ENCODE assay signal across 18 cellular contexts in the genomic region with DNA sequence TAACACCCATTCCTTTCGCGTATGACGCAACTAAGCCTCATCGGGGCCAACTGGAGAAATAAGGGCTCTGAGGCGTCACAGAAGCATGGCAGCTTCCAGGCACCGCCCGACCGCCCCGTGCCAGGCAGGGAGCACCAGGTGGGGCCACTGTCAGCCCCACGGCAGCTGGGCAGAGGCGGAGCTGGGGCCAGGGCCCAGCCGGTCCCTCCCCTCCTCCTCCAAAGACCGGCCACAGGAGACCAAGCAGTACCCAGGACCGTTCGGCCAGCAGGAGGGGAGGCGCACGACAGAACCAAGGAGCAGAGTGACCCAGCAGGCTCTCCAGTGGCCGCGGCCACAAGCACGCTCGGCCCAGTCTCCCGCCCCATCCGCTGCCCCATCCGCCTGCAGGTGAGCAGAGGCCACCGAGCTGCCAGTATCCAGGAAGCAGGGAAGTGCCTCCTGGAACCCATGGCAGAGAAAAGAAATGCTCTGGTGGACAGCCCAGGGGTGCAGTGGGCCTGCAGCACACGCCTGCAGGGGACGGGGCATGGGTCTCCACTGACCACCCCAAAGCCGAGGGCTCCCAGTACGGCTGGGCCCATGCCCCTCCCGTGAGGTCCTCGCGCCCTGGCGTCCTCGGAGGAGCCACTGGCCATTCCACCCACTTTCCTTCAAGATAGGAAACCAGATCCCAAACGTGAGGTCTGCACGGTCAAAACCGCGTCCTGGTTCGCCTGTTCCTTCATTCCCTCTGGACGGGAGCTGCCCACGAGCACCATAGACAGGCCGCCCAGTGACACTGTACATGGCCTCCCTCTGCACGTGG. TPM values are rescaled to one million over a fixed set of nuclear protein-coding genes. Genes with fewer than 3 reads are reported as not detected.
A peak's percentile ranks its signal among the peaks of the same experiment; 100 is the strongest.
DNase-seq lines count a peak whose midpoint lies in the region; ATAC-seq and TF ChIP-seq lines count a peak whose summit lies in the region.
"Had no signal": no experiment of that assay in that cellular context is flagged by ENCODE, and none has a peak within 500 bp of the region (broad histone marks: within the 10 kb centered on the region; RNA-seq: fewer than 3 reads in every experiment).

No MANE protein-coding gene starts in this region.

- H3K4me1 ChIP-seq in endodermal cell (ENCODE audit: control insufficient read depth, insufficient read depth, low read length) = no peaks in the 10 kb centered on the region
- H3K4me1 ChIP-seq in neuronal stem cell (ENCODE audit: control insufficient read depth in 2 of 2, insufficient read depth in 1 of 2, low read depth in 1 of 2, low read length in 2 of 2) = peaks cover 0 to 3% of the 10 kb centered on the region in 2 donors
- H3K4me1 ChIP-seq in upper lobe of right lung = peaks cover 21% of the 10 kb centered on the region

- H3K4ac ChIP-seq in neuronal stem cell (ENCODE audit: low read length) = no peak overlapping the region

- H3K27ac Mint-ChIP-seq in activated naive CD8-positive, alpha-beta T cell treated with anti-CD3 and anti-CD28 coated beads, Interleukin-2, amount 10 ng/mL, durations not matched to agents 7 days and 5 days = no peak overlapping the region
- no peak overlapping the region for H3K27ac Mint-ChIP-seq in activated naive CD8-positive, alpha-beta T cell treated with anti-CD3 and anti-CD28 coated beads, Interleukin-2, amount 50 U/mL, for 24 hours
- peak overlapping the region; percentile 78 for H3K27ac Mint-ChIP-seq in endodermal cell
- H3K27ac Mint-ChIP-seq: activated naive CD8-positive, alpha-beta T cell had no signal

- H2AK5ac ChIP-seq in neuronal stem cell (ENCODE audit: low read depth, low read length) = no peak overlapping the region

- H4K91ac ChIP-seq in neuronal stem cell (ENCODE audit: low read depth, low read length, poor library complexity) = no peak overlapping the region

- peaks cover 48% of the 10 kb centered on the region for H3K36me3 ChIP-seq in endodermal cell (ENCODE audit: control insufficient read depth, insufficient read depth, low read length)
- H3K36me3 ChIP-seq in neuronal stem cell (replicated peaks in 1 of 2; ENCODE audit: control insufficient read depth in 2 of 2, insufficient read depth in 2 of 2, low read length in 2 of 2) = peaks cover 51 to 92% of the 10 kb centered on the region in 2 donors
- peaks cover 48% of the 10 kb centered on the region for H3K36me3 ChIP-seq in upper lobe of right lung

- H4K8ac ChIP-seq in neuronal stem cell (ENCODE audit: low read depth, low read length) = no peak overlapping the region

- peak overlapping the region; percentile 1 for H3K23ac ChIP-seq in neuronal stem cell (ENCODE audit: low read depth, low read length, poor library complexity)

- no peak overlapping the region for H3K4me2 ChIP-seq in neuronal stem cell (ENCODE audit: insufficient read depth, low read length, poor library complexity, severe bottlenecking)
- H3K4me2 ChIP-seq: KMS-11 had no signal

- no peak overlapping the region for H2BK12ac ChIP-seq in neuronal stem cell (ENCODE audit: low read length)

- H3K27me3 Mint-ChIP-seq in activated naive CD8-positive, alpha-beta T cell treated with anti-CD3 and anti-CD28 coated beads, Interleukin-2, amount 10 ng/mL, durations not matched to agents 7 days and 5 days = no peaks in the 10 kb centered on the region
- no peaks in the 10 kb centered on the region for H3K27me3 Mint-ChIP-seq in activated naive CD8-positive, alpha-beta T cell treated with anti-CD3 and anti-CD28 coated beads, Interleukin-2, amount 50 U/mL, for 24 hours
- no peaks in the 10 kb centered on the region for H3K27me3 Mint-ChIP-seq in endodermal cell (ENCODE audit: insufficient read depth)
- H3K27me3 Mint-ChIP-seq: activated naive CD8-positive, alpha-beta T cell had no signal

- H3K9me3 ChIP-seq in endodermal cell (ENCODE audit: control insufficient read depth, low read length) (no peaks in the 10 kb centered on the region), neuronal stem cell (replicated peaks in 1 of 2; ENCODE audit: control insufficient read depth in 2 of 2, insufficient read depth in 1 of 2, low read depth in 1 of 2, low read length in 2 of 2) (no peaks in the 10 kb centered on the region), upper lobe of right lung (no peaks in the 10 kb centered on the region)
- H3K9me3 ChIP-seq: thyroid gland had no signal

- H2BK5ac ChIP-seq in neuronal stem cell (ENCODE audit: low read length) = no peak overlapping the region

- H3K9ac ChIP-seq in endodermal cell (ENCODE audit: extremely low read depth, low read length, poor library complexity, severe bottlenecking) = no peak overlapping the region
- H3K9ac ChIP-seq in neuronal stem cell (ENCODE audit: low read depth, low read length, poor library complexity) = no peak overlapping the region
- H3K9ac ChIP-seq: KMS-11 had no signal

- WGBS in endodermal cell (ENCODE audit: insufficient coverage in 1 of 2, insufficient read length in 1 of 2), 2 experiments = 94 to 95% methylated on average over 23 to 43 of the region's 43 CpGs
- no CpG with 5 or more reads among the region's 43 CpGs for WGBS in neuronal stem cell (ENCODE audit: extremely low coverage in 2 of 2, insufficient read length in 2 of 2, insufficient replicate concordance in 1 of 2), 2 donors

- H2BK120ac ChIP-seq in neuronal stem cell (ENCODE audit: low read depth, low read length) = no peak overlapping the region

- no peak overlapping the region for H3K4me3 ChIP-seq in endodermal cell (ENCODE audit: low read length)
- no peak overlapping the region for H3K4me3 ChIP-seq in neuronal stem cell (ENCODE audit: low read length in 2 of 2)
- H3K4me3 ChIP-seq in upper lobe of right lung = no peak overlapping the region
- H3K4me3 ChIP-seq: thyroid gland had no signal

- peaks cover 15% of the 10 kb centered on the region for H3K36me3 Mint-ChIP-seq in activated naive CD8-positive, alpha-beta T cell treated with anti-CD3 and anti-CD28 coated beads, Interleukin-2, amount 10 ng/mL, durations not matched to agents 7 days and 5 days
- H3K36me3 Mint-ChIP-seq in activated naive CD8-positive, alpha-beta T cell treated with anti-CD3 and anti-CD28 coated beads, Interleukin-2, amount 50 U/mL, for 24 hours (ENCODE audit: low read depth) = peaks cover 19% of the 10 kb centered on the region
- H3K36me3 Mint-ChIP-seq in endodermal cell (ENCODE audit: low read depth) = peaks cover 41% of the 10 kb centered on the region
- H3K36me3 Mint-ChIP-seq: activated naive CD8-positive, alpha-beta T cell had no signal

- TF ChIP-seq CTCF in endodermal cell (conservative IDR thresholded peaks at IDR 0.05) (no peak), upper lobe of right lung (IDR thresholded peaks at IDR 0.05) (no peak)

- no peak overlapping the region for H3K27ac ChIP-seq in endodermal cell (ENCODE audit: low read depth, low read length)
- H3K27ac ChIP-seq in neuronal stem cell (replicated peaks; ENCODE audit: low read length) = no peak overlapping the region
- no peak overlapping the region for H3K27ac ChIP-seq in upper lobe of right lung
- H3K27ac ChIP-seq: KMS-11, thyroid gland had no signal

- no peak overlapping the region for H3K18ac ChIP-seq in neuronal stem cell (ENCODE audit: low read length)

- H3K79me1 ChIP-seq in neuronal stem cell (ENCODE audit: low read depth, low read length) = peaks cover 48% of the 10 kb centered on the region

- POLR2A ChIA-PET in activated naive CD8-positive, alpha-beta T cell treated with anti-CD3 and anti-CD28 coated beads, Interleukin-2, amount 10 ng/mL, durations not matched to agents 7 days and 5 days (lab: Charles Lee) = interaction anchor here (1.0 kb wide), 1 partner anchor 38 kb away, joined by 3 read pairs; no protein-coding TSS in a partner anchor

- H3K4me1 Mint-ChIP-seq in activated naive CD8-positive, alpha-beta T cell treated with anti-CD3 and anti-CD28 coated beads, Interleukin-2, amount 10 ng/mL, durations not matched to agents 7 days and 5 days = peaks cover 6% of the 10 kb centered on the region
- peaks cover 17% of the 10 kb centered on the region for H3K4me1 Mint-ChIP-seq in activated naive CD8-positive, alpha-beta T cell treated with anti-CD3 and anti-CD28 coated beads, Interleukin-2, amount 50 U/mL, for 24 hours
- no peaks in the 10 kb centered on the region for H3K4me1 Mint-ChIP-seq in endodermal cell

- H3K9me3 Mint-ChIP-seq in activated naive CD8-positive, alpha-beta T cell treated with anti-CD3 and anti-CD28 coated beads, Interleukin-2, amount 10 ng/mL, durations not matched to agents 7 days and 5 days = no peaks in the 10 kb centered on the region
- no peaks in the 10 kb centered on the region for H3K9me3 Mint-ChIP-seq in activated naive CD8-positive, alpha-beta T cell treated with anti-CD3 and anti-CD28 coated beads, Interleukin-2, amount 50 U/mL, for 24 hours
- no peaks in the 10 kb centered on the region for H3K9me3 Mint-ChIP-seq in endodermal cell

- intact Hi-C loops in upper lobe of right lung (cut with DNase I) = no loop called here

- no peak for ATAC-seq in activated naive CD8-positive, alpha-beta T cell treated with anti-CD3 and anti-CD28 coated beads, Interleukin-2, amount 10 ng/mL, durations not matched to agents 7 days and 5 days (ENCODE audit: low read depth)
- ATAC-seq in activated naive CD8-positive, alpha-beta T cell treated with anti-CD3 and anti-CD28 coated beads, Interleukin-2, amount 50 U/mL, for 24 hours = no peak
- ATAC-seq in upper lobe of right lung (no peak), GM18519 (IDR thresholded peaks at IDR 0.05; ENCODE audit: low FRiP score, unreplicated experiment) (no peak)
- ATAC-seq: left lobe of liver had no signal

- peak; percentile 25 for DNase-seq in activated naive CD8-positive, alpha-beta T cell treated with anti-CD3 and anti-CD28 coated beads, Interleukin-2, amount 10 ng/mL, durations not matched to agents 7 days and 5 days
- no peak for DNase-seq in activated naive CD8-positive, alpha-beta T cell treated with anti-CD3 and anti-CD28 coated beads, Interleukin-2, amount 50 U/mL, for 24 hours
- DNase-seq in endodermal cell (no peak), neuronal stem cell (ENCODE audit: low spot score) (no peak), upper lobe of right lung (peak; percentile 56), H4 (ENCODE audit: low spot score) (no peak), T-helper 9 cell (no peak)
- DNase-seq: activated CD4-positive, alpha-beta T cell treated with anti-CD3 and anti-CD28 coated beads, Interleukin-2, amount 50 U/mL, for 48 hours; DMS 273 treated with DMSO at 0.1 percent for 48 hours; NCI-H1930; RPMI8226; stimulated activated CD4-positive, alpha-beta T cell treated with anti-CD3 and anti-CD28 coated beads, Interleukin-12 subunit alpha, Interleukin-12 subunit beta, amount 100 ng/mL, for 4 hours; T1000 had no signal

- no peak overlapping the region for H3K14ac ChIP-seq in neuronal stem cell (ENCODE audit: low read length)

- no peak overlapping the region for H2BK15ac ChIP-seq in neuronal stem cell (ENCODE audit: low read length)

- H3K27me3 ChIP-seq in endodermal cell (ENCODE audit: control insufficient read depth, insufficient read depth, low read length, poor library complexity, severe bottlenecking) (no peaks in the 10 kb centered on the region), neuronal stem cell (ENCODE audit: control insufficient read depth in 3 of 3, insufficient read depth in 3 of 3, low read depth in 1 of 3, low read length in 3 of 3) (no peaks in the 10 kb centered on the region), upper lobe of right lung (no peaks in the 10 kb centered on the region)
- H3K27me3 ChIP-seq: thyroid gland had no signal

- no peak overlapping the region for H2AFZ ChIP-seq in neuronal stem cell (ENCODE audit: low read length)

- no peak overlapping the region for H3K4me3 Mint-ChIP-seq in activated naive CD8-positive, alpha-beta T cell treated with anti-CD3 and anti-CD28 coated beads, Interleukin-2, amount 10 ng/mL, durations not matched to agents 7 days and 5 days
- no peak overlapping the region for H3K4me3 Mint-ChIP-seq in activated naive CD8-positive, alpha-beta T cell treated with anti-CD3 and anti-CD28 coated beads, Interleukin-2, amount 50 U/mL, for 24 hours
- no peak overlapping the region for H3K4me3 Mint-ChIP-seq in endodermal cell
- H3K4me3 Mint-ChIP-seq: activated naive CD8-positive, alpha-beta T cell had no signal

RNA-seq across cellular contexts. Expression of gene CTBP1, which starts 9.6 kb away (rescaled TPM):
- 100 to 1,000 TPM; 194 to 211 TPM for total RNA-seq in activated naive CD8-positive, alpha-beta T cell treated with anti-CD3 and anti-CD28 coated beads, Interleukin-2, amount 10 ng/mL, durations not matched to agents 7 days and 5 days
- 100 to 1,000 TPM; 181 to 189 TPM for total RNA-seq in endodermal cell
- polyA plus RNA-seq in endodermal cell (2013, experiment 1 of 2) = 145 TPM
- 147 TPM for polyA plus RNA-seq in endodermal cell (2013, experiment 2 of 2)
- polyA plus RNA-seq in neuronal stem cell (2013, experiment 1 of 2) = 151 TPM
- polyA plus RNA-seq in neuronal stem cell (2013, experiment 2 of 2) = 149 TPM
- total RNA-seq in upper lobe of right lung = 169 TPM
- total RNA-seq in H4 (2014; rRNA removed; shearing (Covaris generic)) = 81.0 and 106 TPM in 2 replicates

RNA-seq across cellular contexts. Expression of gene MAEA, which starts 50.3 kb away (rescaled TPM):
- total RNA-seq in activated naive CD8-positive, alpha-beta T cell treated with anti-CD3 and anti-CD28 coated beads, Interleukin-2, amount 10 ng/mL, durations not matched to agents 7 days and 5 days = 10 to 100 TPM; 73.2 to 82.9 TPM
- total RNA-seq in endodermal cell = 10 to 100 TPM; 48.8 to 72.7 TPM
- 72.4 TPM for polyA plus RNA-seq in endodermal cell (2013, experiment 1 of 2)
- 65.4 TPM for polyA plus RNA-seq in endodermal cell (2013, experiment 2 of 2)
- polyA plus RNA-seq in neuronal stem cell (2013, experiment 1 of 2) = 38.4 TPM
- 37.0 TPM for polyA plus RNA-seq in neuronal stem cell (2013, experiment 2 of 2)
- total RNA-seq in upper lobe of right lung = 63.2 TPM
- total RNA-seq in H4 (2014; rRNA removed; shearing (Covaris generic)) = 54.3 and 69.4 TPM in 2 replicates

Comparison
In these comparisons a context has a peak if more than half of its experiments do, and no peak if none do; other contexts are left out.
1. DNase-seq: peak in activated naive CD8-positive, alpha-beta T cell treated with anti-CD3 and anti-CD28 coated beads, Interleukin-2, amount 10 ng/mL, durations not matched to agents 7 days and 5 days (single experiment) and upper lobe of right lung (single experiment); none in activated naive CD8-positive, alpha-beta T cell treated with anti-CD3 and anti-CD28 coated beads, Interleukin-2, amount 50 U/mL, for 24 hours (single experiment), endodermal cell (single experiment), neuronal stem cell (single experiment), H4 (single experiment) and T-helper 9 cell (single experiment).